ENCODE assay signal across 2 cellular contexts in the genomic region with DNA sequence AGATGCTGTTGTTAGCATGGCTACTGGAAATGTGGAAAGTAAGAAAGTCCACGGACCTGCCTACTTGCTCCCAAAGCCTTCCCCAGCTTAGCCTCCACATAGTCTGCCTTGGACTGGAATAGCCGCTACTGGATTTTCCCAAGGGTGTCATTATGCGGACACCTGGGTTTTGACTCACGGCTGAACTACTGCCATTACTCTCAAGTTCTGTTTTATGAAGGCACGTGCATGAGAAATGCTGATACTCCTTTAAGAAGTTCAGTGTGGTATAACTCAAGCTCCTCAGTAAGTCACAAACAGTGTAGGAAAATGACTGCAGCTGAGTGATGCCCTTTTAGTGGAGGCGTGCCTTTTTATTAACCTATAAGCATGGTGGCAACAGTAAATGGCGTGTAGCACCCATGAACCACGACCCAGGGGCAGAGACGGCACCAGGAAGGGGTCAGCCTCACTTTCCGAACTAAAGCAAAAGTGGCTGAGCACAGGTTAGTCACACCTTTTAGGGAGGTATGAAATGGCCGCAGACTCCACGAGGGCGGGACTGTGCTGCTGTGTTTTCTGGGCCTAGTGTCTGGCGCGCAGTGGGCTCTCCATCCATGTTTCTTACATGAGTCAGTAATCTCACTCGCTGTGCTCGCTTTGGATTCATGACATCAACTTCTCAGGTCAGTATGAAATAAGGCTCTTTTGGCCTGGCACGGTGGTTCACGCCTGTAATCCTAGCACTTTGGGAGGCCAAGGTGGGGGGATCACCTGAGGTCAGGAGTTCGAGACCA.
TF ChIP-seq lines count a peak whose summit lies in the region.

No MANE protein-coding gene starts in this region.

TF ChIP-seq in liver, 16 proteins besides CTCF, POLR2A, EP300 and RAD21:
- TF ChIP-seq YY1 (IDR thresholded peaks at IDR 0.05) (no peak), SP1 (IDR thresholded peaks at IDR 0.05) (no peak), NR2F2 (IDR thresholded peaks at IDR 0.05) (no peak), EGR1 (IDR thresholded peaks at IDR 0.05; ENCODE audit: low read depth in 2 of 2) (no peak), GABPA (IDR thresholded peaks at IDR 0.05 in 1 of 2, conservative IDR thresholded peaks at IDR 0.05 in 1 of 2) (no peak), JUND (IDR thresholded peaks at IDR 0.05) (no peak), HNF4A (conservative IDR thresholded peaks at IDR 0.05) (no peak)
- TF ChIP-seq, protein P1, sequence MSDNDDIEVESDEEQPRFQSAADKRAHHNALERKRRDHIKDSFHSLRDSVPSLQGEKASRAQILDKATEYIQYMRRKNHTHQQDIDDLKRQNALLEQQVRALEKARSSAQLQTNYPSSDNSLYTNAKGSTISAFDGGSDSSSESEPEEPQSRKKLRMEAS (IDR thresholded peaks at IDR 0.05), result no peak
- TF ChIP-seq, protein P2, sequence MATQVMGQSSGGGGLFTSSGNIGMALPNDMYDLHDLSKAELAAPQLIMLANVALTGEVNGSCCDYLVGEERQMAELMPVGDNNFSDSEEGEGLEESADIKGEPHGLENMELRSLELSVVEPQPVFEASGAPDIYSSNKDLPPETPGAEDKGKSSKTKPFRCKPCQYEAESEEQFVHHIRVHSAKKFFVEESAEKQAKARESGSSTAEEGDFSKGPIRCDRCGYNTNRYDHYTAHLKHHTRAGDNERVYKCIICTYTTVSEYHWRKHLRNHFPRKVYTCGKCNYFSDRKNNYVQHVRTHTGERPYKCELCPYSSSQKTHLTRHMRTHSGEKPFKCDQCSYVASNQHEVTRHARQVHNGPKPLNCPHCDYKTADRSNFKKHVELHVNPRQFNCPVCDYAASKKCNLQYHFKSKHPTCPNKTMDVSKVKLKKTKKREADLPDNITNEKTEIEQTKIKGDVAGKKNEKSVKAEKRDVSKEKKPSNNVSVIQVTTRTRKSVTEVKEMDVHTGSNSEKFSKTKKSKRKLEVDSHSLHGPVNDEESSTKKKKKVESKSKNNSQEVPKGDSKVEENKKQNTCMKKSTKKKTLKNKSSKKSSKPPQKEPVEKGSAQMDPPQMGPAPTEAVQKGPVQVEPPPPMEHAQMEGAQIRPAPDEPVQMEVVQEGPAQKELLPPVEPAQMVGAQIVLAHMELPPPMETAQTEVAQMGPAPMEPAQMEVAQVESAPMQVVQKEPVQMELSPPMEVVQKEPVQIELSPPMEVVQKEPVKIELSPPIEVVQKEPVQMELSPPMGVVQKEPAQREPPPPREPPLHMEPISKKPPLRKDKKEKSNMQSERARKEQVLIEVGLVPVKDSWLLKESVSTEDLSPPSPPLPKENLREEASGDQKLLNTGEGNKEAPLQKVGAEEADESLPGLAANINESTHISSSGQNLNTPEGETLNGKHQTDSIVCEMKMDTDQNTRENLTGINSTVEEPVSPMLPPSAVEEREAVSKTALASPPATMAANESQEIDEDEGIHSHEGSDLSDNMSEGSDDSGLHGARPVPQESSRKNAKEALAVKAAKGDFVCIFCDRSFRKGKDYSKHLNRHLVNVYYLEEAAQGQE (IDR thresholded peaks at IDR 0.05), result no peak
- TF ChIP-seq, protein P3, sequence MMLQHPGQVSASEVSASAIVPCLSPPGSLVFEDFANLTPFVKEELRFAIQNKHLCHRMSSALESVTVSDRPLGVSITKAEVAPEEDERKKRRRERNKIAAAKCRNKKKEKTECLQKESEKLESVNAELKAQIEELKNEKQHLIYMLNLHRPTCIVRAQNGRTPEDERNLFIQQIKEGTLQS (IDR thresholded peaks at IDR 0.05), result no peak
- TF ChIP-seq, protein P4, sequence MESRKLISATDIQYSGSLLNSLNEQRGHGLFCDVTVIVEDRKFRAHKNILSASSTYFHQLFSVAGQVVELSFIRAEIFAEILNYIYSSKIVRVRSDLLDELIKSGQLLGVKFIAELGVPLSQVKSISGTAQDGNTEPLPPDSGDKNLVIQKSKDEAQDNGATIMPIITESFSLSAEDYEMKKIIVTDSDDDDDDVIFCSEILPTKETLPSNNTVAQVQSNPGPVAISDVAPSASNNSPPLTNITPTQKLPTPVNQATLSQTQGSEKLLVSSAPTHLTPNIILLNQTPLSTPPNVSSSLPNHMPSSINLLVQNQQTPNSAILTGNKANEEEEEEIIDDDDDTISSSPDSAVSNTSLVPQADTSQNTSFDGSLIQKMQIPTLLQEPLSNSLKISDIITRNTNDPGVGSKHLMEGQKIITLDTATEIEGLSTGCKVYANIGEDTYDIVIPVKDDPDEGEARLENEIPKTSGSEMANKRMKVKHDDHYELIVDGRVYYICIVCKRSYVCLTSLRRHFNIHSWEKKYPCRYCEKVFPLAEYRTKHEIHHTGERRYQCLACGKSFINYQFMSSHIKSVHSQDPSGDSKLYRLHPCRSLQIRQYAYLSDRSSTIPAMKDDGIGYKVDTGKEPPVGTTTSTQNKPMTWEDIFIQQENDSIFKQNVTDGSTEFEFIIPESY (IDR thresholded peaks at IDR 0.05), result no peak
TF ChIP-seq in liver: peak in this region for 0.

TF ChIP-seq in HepG2, 621 proteins besides CTCF, POLR2A, EP300 and RAD21:
- TF ChIP-seq PLRG1 (conservative IDR thresholded peaks at IDR 0.05) (no peak), ZNF747 (CRISPR knock-in tag; IDR thresholded peaks at IDR 0.05; ENCODE audit: borderline replicate concordance) (no peak), ZNF558 (CRISPR knock-in tag; IDR thresholded peaks at IDR 0.05; ENCODE audit: borderline replicate concordance) (no peak), ZNF562 (CRISPR knock-in tag; IDR thresholded peaks at IDR 0.05; ENCODE audit: borderline replicate concordance) (no peak), MED1 (CRISPR knock-in tag; IDR thresholded peaks at IDR 0.05) (no peak), XRCC5 (optimal IDR thresholded peaks at IDR 0.05; ENCODE audit: low read length) (no peak), ZSCAN9 (CRISPR knock-in tag; IDR thresholded peaks at IDR 0.05; ENCODE audit: borderline replicate concordance) (no peak)
- TF ChIP-seq, protein P5, sequence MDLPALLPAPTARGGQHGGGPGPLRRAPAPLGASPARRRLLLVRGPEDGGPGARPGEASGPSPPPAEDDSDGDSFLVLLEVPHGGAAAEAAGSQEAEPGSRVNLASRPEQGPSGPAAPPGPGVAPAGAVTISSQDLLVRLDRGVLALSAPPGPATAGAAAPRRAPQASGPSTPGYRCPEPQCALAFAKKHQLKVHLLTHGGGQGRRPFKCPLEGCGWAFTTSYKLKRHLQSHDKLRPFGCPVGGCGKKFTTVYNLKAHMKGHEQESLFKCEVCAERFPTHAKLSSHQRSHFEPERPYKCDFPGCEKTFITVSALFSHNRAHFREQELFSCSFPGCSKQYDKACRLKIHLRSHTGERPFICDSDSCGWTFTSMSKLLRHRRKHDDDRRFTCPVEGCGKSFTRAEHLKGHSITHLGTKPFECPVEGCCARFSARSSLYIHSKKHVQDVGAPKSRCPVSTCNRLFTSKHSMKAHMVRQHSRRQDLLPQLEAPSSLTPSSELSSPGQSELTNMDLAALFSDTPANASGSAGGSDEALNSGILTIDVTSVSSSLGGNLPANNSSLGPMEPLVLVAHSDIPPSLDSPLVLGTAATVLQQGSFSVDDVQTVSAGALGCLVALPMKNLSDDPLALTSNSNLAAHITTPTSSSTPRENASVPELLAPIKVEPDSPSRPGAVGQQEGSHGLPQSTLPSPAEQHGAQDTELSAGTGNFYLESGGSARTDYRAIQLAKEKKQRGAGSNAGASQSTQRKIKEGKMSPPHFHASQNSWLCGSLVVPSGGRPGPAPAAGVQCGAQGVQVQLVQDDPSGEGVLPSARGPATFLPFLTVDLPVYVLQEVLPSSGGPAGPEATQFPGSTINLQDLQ (CRISPR knock-in tag; IDR thresholded peaks at IDR 0.05), result no peak
- TF ChIP-seq, protein P6, sequence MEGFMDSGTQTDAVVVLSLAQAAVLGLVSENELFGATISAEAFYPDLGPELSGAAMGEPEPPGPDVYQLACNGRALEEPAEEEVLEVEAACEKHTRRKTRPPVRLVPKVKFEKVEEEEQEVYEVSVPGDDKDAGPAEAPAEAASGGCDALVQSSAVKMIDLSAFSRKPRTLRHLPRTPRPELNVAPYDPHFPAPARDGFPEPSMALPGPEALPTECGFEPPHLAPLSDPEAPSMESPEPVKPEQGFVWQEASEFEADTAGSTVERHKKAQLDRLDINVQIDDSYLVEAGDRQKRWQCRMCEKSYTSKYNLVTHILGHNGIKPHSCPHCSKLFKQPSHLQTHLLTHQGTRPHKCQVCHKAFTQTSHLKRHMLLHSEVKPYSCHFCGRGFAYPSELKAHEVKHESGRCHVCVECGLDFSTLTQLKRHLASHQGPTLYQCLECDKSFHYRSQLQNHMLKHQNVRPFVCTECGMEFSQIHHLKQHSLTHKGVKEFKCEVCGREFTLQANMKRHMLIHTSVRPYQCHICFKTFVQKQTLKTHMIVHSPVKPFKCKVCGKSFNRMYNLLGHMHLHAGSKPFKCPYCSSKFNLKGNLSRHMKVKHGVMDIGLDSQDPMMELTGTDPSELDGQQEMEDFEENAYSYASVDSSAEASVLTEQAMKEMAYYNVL (CRISPR knock-in tag; IDR thresholded peaks at IDR 0.05; ENCODE audit: borderline replicate concordance), result no peak
- TF ChIP-seq, protein P7, sequence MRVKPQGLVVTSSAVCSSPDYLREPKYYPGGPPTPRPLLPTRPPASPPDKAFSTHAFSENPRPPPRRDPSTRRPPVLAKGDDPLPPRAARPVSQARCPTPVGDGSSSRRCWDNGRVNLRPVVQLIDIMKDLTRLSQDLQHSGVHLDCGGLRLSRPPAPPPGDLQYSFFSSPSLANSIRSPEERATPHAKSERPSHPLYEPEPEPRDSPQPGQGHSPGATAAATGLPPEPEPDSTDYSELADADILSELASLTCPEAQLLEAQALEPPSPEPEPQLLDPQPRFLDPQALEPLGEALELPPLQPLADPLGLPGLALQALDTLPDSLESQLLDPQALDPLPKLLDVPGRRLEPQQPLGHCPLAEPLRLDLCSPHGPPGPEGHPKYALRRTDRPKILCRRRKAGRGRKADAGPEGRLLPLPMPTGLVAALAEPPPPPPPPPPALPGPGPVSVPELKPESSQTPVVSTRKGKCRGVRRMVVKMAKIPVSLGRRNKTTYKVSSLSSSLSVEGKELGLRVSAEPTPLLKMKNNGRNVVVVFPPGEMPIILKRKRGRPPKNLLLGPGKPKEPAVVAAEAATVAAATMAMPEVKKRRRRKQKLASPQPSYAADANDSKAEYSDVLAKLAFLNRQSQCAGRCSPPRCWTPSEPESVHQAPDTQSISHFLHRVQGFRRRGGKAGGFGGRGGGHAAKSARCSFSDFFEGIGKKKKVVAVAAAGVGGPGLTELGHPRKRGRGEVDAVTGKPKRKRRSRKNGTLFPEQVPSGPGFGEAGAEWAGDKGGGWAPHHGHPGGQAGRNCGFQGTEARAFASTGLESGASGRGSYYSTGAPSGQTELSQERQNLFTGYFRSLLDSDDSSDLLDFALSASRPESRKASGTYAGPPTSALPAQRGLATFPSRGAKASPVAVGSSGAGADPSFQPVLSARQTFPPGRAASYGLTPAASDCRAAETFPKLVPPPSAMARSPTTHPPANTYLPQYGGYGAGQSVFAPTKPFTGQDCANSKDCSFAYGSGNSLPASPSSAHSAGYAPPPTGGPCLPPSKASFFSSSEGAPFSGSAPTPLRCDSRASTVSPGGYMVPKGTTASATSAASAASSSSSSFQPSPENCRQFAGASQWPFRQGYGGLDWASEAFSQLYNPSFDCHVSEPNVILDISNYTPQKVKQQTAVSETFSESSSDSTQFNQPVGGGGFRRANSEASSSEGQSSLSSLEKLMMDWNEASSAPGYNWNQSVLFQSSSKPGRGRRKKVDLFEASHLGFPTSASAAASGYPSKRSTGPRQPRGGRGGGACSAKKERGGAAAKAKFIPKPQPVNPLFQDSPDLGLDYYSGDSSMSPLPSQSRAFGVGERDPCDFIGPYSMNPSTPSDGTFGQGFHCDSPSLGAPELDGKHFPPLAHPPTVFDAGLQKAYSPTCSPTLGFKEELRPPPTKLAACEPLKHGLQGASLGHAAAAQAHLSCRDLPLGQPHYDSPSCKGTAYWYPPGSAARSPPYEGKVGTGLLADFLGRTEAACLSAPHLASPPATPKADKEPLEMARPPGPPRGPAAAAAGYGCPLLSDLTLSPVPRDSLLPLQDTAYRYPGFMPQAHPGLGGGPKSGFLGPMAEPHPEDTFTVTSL (CRISPR knock-in tag; IDR thresholded peaks at IDR 0.05; ENCODE audit: borderline replicate concordance), result no peak
